Comparison of ENCODE assay signal across 8 cellular contexts in the genomic region with DNA sequence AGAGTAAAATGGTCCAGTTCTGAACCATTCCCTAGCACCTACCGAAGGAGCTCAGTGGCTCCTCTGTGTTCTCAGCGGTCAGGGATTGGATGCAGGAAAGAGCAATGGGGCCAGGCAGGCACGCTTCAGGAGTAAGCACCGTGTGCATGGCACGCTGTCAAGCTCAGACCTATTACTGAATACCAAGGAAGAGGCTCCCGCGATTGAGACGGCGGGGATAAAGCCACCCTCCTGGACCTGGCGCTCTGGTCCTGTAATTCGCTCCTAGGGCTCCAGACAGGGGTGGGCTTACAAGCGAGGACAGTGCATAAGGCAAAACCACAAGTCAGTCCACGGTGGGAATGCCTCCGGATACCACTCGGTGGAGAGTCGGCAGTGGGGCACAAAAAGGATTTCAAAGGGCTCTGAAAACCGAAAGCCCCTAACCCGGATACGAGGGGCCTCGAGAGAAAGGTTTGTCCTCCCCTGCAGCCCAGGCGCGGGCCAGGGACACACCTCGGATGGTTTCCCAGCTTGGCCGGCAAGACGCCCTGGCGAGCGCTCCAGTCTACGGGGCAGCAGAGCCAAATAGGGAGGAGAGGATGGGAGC. TPM values are rescaled to one million over a fixed set of nuclear protein-coding genes. Genes with fewer than 3 reads are reported as not detected.
DNase-seq lines count a peak whose midpoint lies in the region; ATAC-seq and TF ChIP-seq lines count a peak whose summit lies in the region.

No MANE protein-coding gene starts in this region.

- intact Hi-C loops in left ventricle myocardium inferior (cut with micrococcal nuclease): no loop called here

- peak; percentile 41 for DNase-seq in AG08395 (ENCODE audit: low spot score)
- DNase-seq in NCI-H526 treated with DMSO at 0.1 percent for 48 hours (lab: John Stamatoyannopoulos, UW): peak; percentile 35
- peak; percentile 15 for DNase-seq in amniotic epithelial cell (ENCODE audit: low read depth)
- DNase-seq in left ventricle myocardium inferior: peak; percentile 84
- no peak for DNase-seq in central memory CD4-positive, alpha-beta T cell

- H3K4me2 ChIP-seq in parathyroid adenoma (ENCODE audit: low read length): peak overlapping the region; percentile 88

- H3K27ac ChIP-seq in left ventricle myocardium inferior (replicated peaks) (peak overlapping the region; percentile 93), parathyroid adenoma (peak overlapping the region; percentile 80)

- peak; percentile 0 for ATAC-seq in GM19372 (IDR thresholded peaks at IDR 0.05; ENCODE audit: low read depth, unreplicated experiment)
- no peak for ATAC-seq in HG02763 (IDR thresholded peaks at IDR 0.05; ENCODE audit: unreplicated experiment)

- H3K4me3 ChIP-seq in left ventricle myocardium inferior: peak overlapping the region; percentile 87
- H3K4me3 ChIP-seq in parathyroid adenoma (ENCODE audit: low read depth, low read length): peak overlapping the region; percentile 66

- H3K79me2 ChIP-seq in parathyroid adenoma: no peaks in the 10 kb centered on the region

- H2AFZ ChIP-seq in parathyroid adenoma: peak overlapping the region; percentile 97

- H3K27me3 ChIP-seq in left ventricle myocardium inferior (ENCODE audit: low read depth): no peaks in the 10 kb centered on the region
- no peaks in the 10 kb centered on the region for H3K27me3 ChIP-seq in parathyroid adenoma (ENCODE audit: control insufficient read depth, insufficient read depth, low read length)

- peaks cover 44% of the 10 kb centered on the region for H3K4me1 ChIP-seq in left ventricle myocardium inferior
- H3K4me1 ChIP-seq in parathyroid adenoma: no peaks in the 10 kb centered on the region

- TF ChIP-seq CTCF in left ventricle myocardium inferior (IDR thresholded peaks at IDR 0.05; ENCODE audit: borderline replicate concordance) (no peak), parathyroid adenoma (IDR thresholded peaks at IDR 0.05) (no peak)

- H3K36me3 ChIP-seq in left ventricle myocardium inferior (no peaks in the 10 kb centered on the region), parathyroid adenoma (ENCODE audit: control insufficient read depth, insufficient read depth, low read length) (no peaks in the 10 kb centered on the region)

- H3K9me3 ChIP-seq in left ventricle myocardium inferior (replicated peaks): no peaks in the 10 kb centered on the region
- H3K9me3 ChIP-seq in parathyroid adenoma (ENCODE audit: control insufficient read depth, low read length): no peaks in the 10 kb centered on the region

- no peak overlapping the region for H3K9ac ChIP-seq in parathyroid adenoma

RNA-seq across cellular contexts. Expression of gene OXCT1, which starts 1.0 kb away (rescaled TPM):
- 234 TPM for total RNA-seq in left ventricle myocardium inferior

RNA-seq across cellular contexts. Expression of gene RIMOC1, which starts 34.9 kb away (rescaled TPM):
- 15.3 TPM for total RNA-seq in left ventricle myocardium inferior

RNA-seq across cellular contexts. Expression of gene FBXO4, which starts 55.8 kb away (rescaled TPM):
- 4.3 TPM for total RNA-seq in left ventricle myocardium inferior
